In genomic region chr17:66533572-66533971, GRCh38 we compare ENCODE assay signal across 12 cellular contexts.
A peak's percentile ranks its signal among the peaks of the same experiment; 100 is the strongest.
DNase-seq lines count a peak whose midpoint lies in the region; ATAC-seq and TF ChIP-seq lines count a peak whose summit lies in the region.
"Had no signal": no experiment of that assay in that cellular context is flagged by ENCODE, and none has a peak within 500 bp of the region (broad histone marks: within the 10 kb centered on the region; RNA-seq: fewer than 3 reads in every experiment).

No MANE protein-coding gene starts in this region.

- CTCF ChIA-PET in T-cell (lab: Charles Lee), result no interaction called here

- H3K9me3 Mint-ChIP-seq in nephron progenitor cell (no peaks in the 10 kb centered on the region), T-cell (no peaks in the 10 kb centered on the region)
- peaks cover 0 to 2% of the 10 kb centered on the region in 2 donors for H3K9me3 Mint-ChIP-seq in stimulated activated naive CD8-positive, alpha-beta T cell treated with anti-CD3 and anti-CD28 coated beads, Interleukin-15, amount 100 ng/mL, for 72 hours
- H3K9me3 Mint-ChIP-seq: naive B cell had no signal

- intact Hi-C loops in vagina (cut with DNase I), result no loop called here

- TF ChIP-seq POLR2A in vagina (IDR thresholded peaks at IDR 0.05), result no peak

- no peak overlapping the region for H3K4me3 ChIP-seq in cardiac muscle cell
- no peak overlapping the region for H3K4me3 ChIP-seq in right atrium auricular region
- no peak overlapping the region for H3K4me3 ChIP-seq in fibroblast of mammary gland (ENCODE audit: control insufficient read depth, low read depth, low read length)
- H3K4me3 ChIP-seq in vagina, result peak overlapping the region in 1 of 2 donors; percentile 12
- H3K4me3 ChIP-seq: heart left ventricle, upper lobe of right lung had no signal

- ATAC-seq in T-cell (replicated peaks in 1 of 4), result no peak
- no peak for ATAC-seq in stimulated activated naive CD8-positive, alpha-beta T cell treated with anti-CD3 and anti-CD28 coated beads, Interleukin-15, amount 100 ng/mL, for 72 hours
- ATAC-seq: upper lobe of right lung had no signal

- H3K36me3 Mint-ChIP-seq in nephron progenitor cell (ENCODE audit: low read depth) (no peaks in the 10 kb centered on the region), T-cell (peaks cover 29% of the 10 kb centered on the region)
- H3K36me3 Mint-ChIP-seq: naive B cell had no signal

- peak; percentile 74 to 81 for DNase-seq in cardiac muscle cell (ENCODE audit: low read depth in 1 of 2, low spot score in 1 of 2)
- no peak for DNase-seq in right atrium auricular region (ENCODE audit: low spot score)
- DNase-seq in fibroblast of mammary gland (ENCODE audit: low read depth), result peak; percentile 51
- DNase-seq in nephron progenitor cell, result peak; percentile 42
- no peak for DNase-seq in vagina (ENCODE audit: extremely low spot score in 2 of 2)
- DNase-seq in T-cell, result no peak
- DNase-seq in superior temporal gyrus (ENCODE audit: extremely low spot score), result no peak
- DNase-seq in stimulated activated naive CD8-positive, alpha-beta T cell treated with anti-CD3 and anti-CD28 coated beads, Interleukin-15, amount 100 ng/mL, for 72 hours, result no peak
- DNase-seq: heart left ventricle, naive B cell, NCI-H2107, upper lobe of right lung had no signal

- TF ChIP-seq CTCF in cardiac muscle cell (IDR thresholded peaks at IDR 0.05; ENCODE audit: low read depth, low read length) (peak; percentile 20), right atrium auricular region (IDR thresholded peaks at IDR 0.05) (no peak), fibroblast of mammary gland (conservative IDR thresholded peaks at IDR 0.05; ENCODE audit: control insufficient read depth, insufficient read depth, low read depth, low read length) (no peak), nephron progenitor cell (IDR thresholded peaks at IDR 0.05) (no peak), vagina (IDR thresholded peaks at IDR 0.05) (no peak)

- H3K4me3 Mint-ChIP-seq in nephron progenitor cell, result peak overlapping the region; percentile 60
- no peak overlapping the region for H3K4me3 Mint-ChIP-seq in T-cell
- no peak overlapping the region for H3K4me3 Mint-ChIP-seq in stimulated activated naive CD8-positive, alpha-beta T cell treated with anti-CD3 and anti-CD28 coated beads, Interleukin-15, amount 100 ng/mL, for 72 hours
- H3K4me3 Mint-ChIP-seq: naive B cell had no signal

- H3K27me3 ChIP-seq in cardiac muscle cell (no peaks in the 10 kb centered on the region), right atrium auricular region (no peaks in the 10 kb centered on the region), vagina (no peaks in the 10 kb centered on the region)
- H3K27me3 ChIP-seq: heart left ventricle, upper lobe of right lung had no signal

- H3K27ac Mint-ChIP-seq in nephron progenitor cell (peak overlapping the region; percentile 52), T-cell (no peak overlapping the region)
- H3K27ac Mint-ChIP-seq in stimulated activated naive CD8-positive, alpha-beta T cell treated with anti-CD3 and anti-CD28 coated beads, Interleukin-15, amount 100 ng/mL, for 72 hours, result no peak overlapping the region
- H3K27ac Mint-ChIP-seq: naive B cell had no signal

- H3K27me3 Mint-ChIP-seq in nephron progenitor cell (ENCODE audit: low read depth, poor library complexity) (peaks cover 6% of the 10 kb centered on the region), T-cell (no peaks in the 10 kb centered on the region)
- H3K27me3 Mint-ChIP-seq in stimulated activated naive CD8-positive, alpha-beta T cell treated with anti-CD3 and anti-CD28 coated beads, Interleukin-15, amount 100 ng/mL, for 72 hours, result no peaks in the 10 kb centered on the region

- H3K9me3 ChIP-seq in cardiac muscle cell (ENCODE audit: low read depth) (no peaks in the 10 kb centered on the region), right atrium auricular region (no peaks in the 10 kb centered on the region), vagina (no peaks in the 10 kb centered on the region)
- H3K9me3 ChIP-seq: heart left ventricle, upper lobe of right lung had no signal

- H3K36me3 ChIP-seq in cardiac muscle cell, result no peaks in the 10 kb centered on the region
- no peaks in the 10 kb centered on the region for H3K36me3 ChIP-seq in right atrium auricular region
- H3K36me3 ChIP-seq in vagina, result no peaks in the 10 kb centered on the region
- H3K36me3 ChIP-seq: heart left ventricle, upper lobe of right lung had no signal

- H3K27ac ChIP-seq in cardiac muscle cell (peak overlapping the region; percentile 59), right atrium auricular region (no peak overlapping the region), vagina (peak overlapping the region; percentile 65)
- H3K27ac ChIP-seq: upper lobe of right lung had no signal

- H3K4me1 Mint-ChIP-seq in nephron progenitor cell (peaks cover 51% of the 10 kb centered on the region), T-cell (peaks cover 57 to 82% (median 75%) of the 10 kb centered on the region in 3 donors)
- peaks cover 88% of the 10 kb centered on the region for H3K4me1 Mint-ChIP-seq in stimulated activated naive CD8-positive, alpha-beta T cell treated with anti-CD3 and anti-CD28 coated beads, Interleukin-15, amount 100 ng/mL, for 72 hours
- H3K4me1 Mint-ChIP-seq: naive B cell had no signal

- H3K4me1 ChIP-seq in cardiac muscle cell (ENCODE audit: low read depth), result peaks cover 12% of the 10 kb centered on the region
- H3K4me1 ChIP-seq in right atrium auricular region, result peaks cover 0 to 3% of the 10 kb centered on the region in 2 donors
- peaks cover 25% of the 10 kb centered on the region for H3K4me1 ChIP-seq in vagina
- H3K4me1 ChIP-seq: upper lobe of right lung had no signal

- POLR2A ChIA-PET in T-cell (lab: Charles Lee), result no interaction called here

Comparison
In these comparisons a context has a peak if more than half of its experiments do, and no peak if none do; other contexts are left out.
1. DNase-seq: peak in cardiac muscle cell (2 of 2), fibroblast of mammary gland (single experiment) and nephron progenitor cell (single experiment); none in right atrium auricular region (single experiment), vagina (0 of 2), T-cell (0 of 34), superior temporal gyrus (single experiment) and stimulated activated naive CD8-positive, alpha-beta T cell treated with anti-CD3 and anti-CD28 coated beads, Interleukin-15, amount 100 ng/mL, for 72 hours (0 of 2).
2. H3K27ac ChIP-seq: peak in cardiac muscle cell (single experiment) and vagina (single experiment); none in right atrium auricular region (0 of 2).